ENCODE assay signal across 8 cellular contexts in the genomic region with DNA sequence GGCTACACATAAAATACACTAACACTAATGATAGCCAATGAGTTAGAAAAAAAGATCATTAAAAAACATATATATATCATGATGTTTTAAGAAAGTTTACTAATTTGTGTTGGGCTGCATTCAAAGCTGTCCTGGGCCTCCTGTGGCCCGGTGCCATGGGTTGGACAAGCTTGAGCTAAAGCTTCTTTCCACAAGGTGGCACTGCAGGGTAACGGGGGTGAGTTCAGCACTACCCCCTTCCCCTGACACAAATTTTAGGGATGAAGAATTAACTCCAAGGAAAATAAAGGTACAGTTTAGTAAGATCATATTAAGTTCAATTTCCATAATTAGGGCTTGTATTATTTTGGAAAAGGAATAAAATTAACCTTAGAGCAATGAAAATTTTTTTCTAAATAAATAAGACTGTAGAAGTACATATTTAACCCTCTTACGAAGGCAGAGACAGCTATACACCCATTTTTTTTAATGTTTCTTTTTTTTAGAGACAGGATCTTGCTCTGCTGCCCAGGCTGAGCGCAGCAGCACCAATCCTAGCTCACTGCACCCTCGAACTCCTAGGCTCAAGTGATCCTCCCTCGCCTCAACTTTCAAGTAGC. TPM values are rescaled to one million over a fixed set of nuclear protein-coding genes. Genes with fewer than 3 reads are reported as not detected.
A peak's percentile ranks its signal among the peaks of the same experiment; 100 is the strongest.
DNase-seq lines count a peak whose midpoint lies in the region; ATAC-seq and TF ChIP-seq lines count a peak whose summit lies in the region.

No MANE protein-coding gene starts in this region.

- no peak overlapping the region for H3K4me3 Mint-ChIP-seq in CD4-positive, CD25-positive, alpha-beta regulatory T cell
- H3K4me3 Mint-ChIP-seq in nephron progenitor cell = no peak overlapping the region
- H3K4me3 Mint-ChIP-seq in stimulated activated naive CD8-positive, alpha-beta T cell treated with anti-CD3 and anti-CD28 coated beads, Interleukin-15, amount 100 ng/mL, for 72 hours = no peak overlapping the region

- TF ChIP-seq CTCF in fibroblast of lung (conservative IDR thresholded peaks at IDR 0.05 in 1 of 2, IDR thresholded peaks at IDR 0.05 in 1 of 2; ENCODE audit: low read depth in 1 of 2, low read length in 2 of 2) (peak; percentile 88 to 91), nephron progenitor cell (IDR thresholded peaks at IDR 0.05) (peak; percentile 94)

- no peaks in the 10 kb centered on the region for H3K4me1 ChIP-seq in CD4-positive, CD25-positive, alpha-beta regulatory T cell (ENCODE audit: control insufficient read depth, insufficient read depth, low read length, poor library complexity, severe bottlenecking)
- no peaks in the 10 kb centered on the region for H3K4me1 ChIP-seq in fibroblast of lung (ENCODE audit: control insufficient read depth, extremely low read depth, insufficient read depth, low read length)

- H3K4me2 ChIP-seq in fibroblast of lung (ENCODE audit: extremely low read depth, insufficient read depth, low read length) = no peak overlapping the region

- peak; percentile 53 to 67 (median 64) for DNase-seq in CD4-positive, CD25-positive, alpha-beta regulatory T cell
- peak; percentile 60 for DNase-seq in HT1080 (ENCODE audit: low read depth)
- peak; percentile 72 for DNase-seq in OCI-M1 (lab: John Stamatoyannopoulos, UW)
- DNase-seq in activated T-cell treated with anti-CD3 and anti-CD28 coated beads, Interleukin-2, amount 50 U/mL, for 1 hour = peak; percentile 58
- peak; percentile 59 to 78 for DNase-seq in fibroblast of lung (ENCODE audit: low read depth in 2 of 2)
- peak; percentile 78 for DNase-seq in nephron progenitor cell
- DNase-seq in stimulated activated naive CD8-positive, alpha-beta T cell treated with anti-CD3 and anti-CD28 coated beads, Interleukin-15, amount 100 ng/mL, for 72 hours = peak; percentile 52 to 54

- H3K4me3 ChIP-seq in CD4-positive, CD25-positive, alpha-beta regulatory T cell (ENCODE audit: low read depth, low read length) = no peak overlapping the region
- no peak overlapping the region for H3K4me3 ChIP-seq in fibroblast of lung (replicated peaks in 1 of 4; ENCODE audit: control extremely low read depth in 1 of 4, insufficient read depth in 1 of 4, low read depth in 3 of 4, low read length in 4 of 4)

- peaks cover 9% of the 10 kb centered on the region for H3K36me3 Mint-ChIP-seq in CD4-positive, CD25-positive, alpha-beta regulatory T cell
- no peaks in the 10 kb centered on the region for H3K36me3 Mint-ChIP-seq in nephron progenitor cell (ENCODE audit: low read depth)

- no peaks in the 10 kb centered on the region for H3K27me3 ChIP-seq in CD4-positive, CD25-positive, alpha-beta regulatory T cell (ENCODE audit: control insufficient read depth, insufficient read depth, low read length)
- no peaks in the 10 kb centered on the region for H3K27me3 ChIP-seq in fibroblast of lung (ENCODE audit: control insufficient read depth, insufficient read depth, low read length)

- no peaks in the 10 kb centered on the region for H4K20me1 ChIP-seq in fibroblast of lung (ENCODE audit: control insufficient read depth, extremely low read depth, insufficient read depth, low read length)

- H3K9me3 Mint-ChIP-seq in CD4-positive, CD25-positive, alpha-beta regulatory T cell = no peaks in the 10 kb centered on the region
- H3K9me3 Mint-ChIP-seq in nephron progenitor cell = no peaks in the 10 kb centered on the region
- no peaks in the 10 kb centered on the region for H3K9me3 Mint-ChIP-seq in stimulated activated naive CD8-positive, alpha-beta T cell treated with anti-CD3 and anti-CD28 coated beads, Interleukin-15, amount 100 ng/mL, for 72 hours

- H3K9ac ChIP-seq in fibroblast of lung (ENCODE audit: insufficient read depth, low read length) = no peak overlapping the region

- H3K27ac ChIP-seq in CD4-positive, CD25-positive, alpha-beta regulatory T cell (ENCODE audit: insufficient read depth, low read length, poor library complexity, severe bottlenecking) = no peak overlapping the region
- H3K27ac ChIP-seq in fibroblast of lung (ENCODE audit: insufficient read depth, low read length) = no peak overlapping the region

- H3K36me3 ChIP-seq in CD4-positive, CD25-positive, alpha-beta regulatory T cell (ENCODE audit: control insufficient read depth, insufficient read depth, low read length) = no peaks in the 10 kb centered on the region
- no peaks in the 10 kb centered on the region for H3K36me3 ChIP-seq in fibroblast of lung (ENCODE audit: control insufficient read depth, insufficient read depth, low read length)

- no peaks in the 10 kb centered on the region for H3K9me3 ChIP-seq in CD4-positive, CD25-positive, alpha-beta regulatory T cell (ENCODE audit: control insufficient read depth in 2 of 2, low read length in 2 of 2)
- H3K9me3 ChIP-seq in fibroblast of lung (ENCODE audit: control insufficient read depth, insufficient read depth, low read depth, low read length) = no peaks in the 10 kb centered on the region

- no peaks in the 10 kb centered on the region for H3K27me3 Mint-ChIP-seq in CD4-positive, CD25-positive, alpha-beta regulatory T cell
- peaks cover 12% of the 10 kb centered on the region for H3K27me3 Mint-ChIP-seq in nephron progenitor cell (ENCODE audit: low read depth, poor library complexity)
- no peaks in the 10 kb centered on the region for H3K27me3 Mint-ChIP-seq in stimulated activated naive CD8-positive, alpha-beta T cell treated with anti-CD3 and anti-CD28 coated beads, Interleukin-15, amount 100 ng/mL, for 72 hours

- peaks cover 9 to 25% (median 17%) of the 10 kb centered on the region in 4 donors for H3K4me1 Mint-ChIP-seq in CD4-positive, CD25-positive, alpha-beta regulatory T cell
- H3K4me1 Mint-ChIP-seq in nephron progenitor cell = no peaks in the 10 kb centered on the region
- H3K4me1 Mint-ChIP-seq in stimulated activated naive CD8-positive, alpha-beta T cell treated with anti-CD3 and anti-CD28 coated beads, Interleukin-15, amount 100 ng/mL, for 72 hours = peaks cover 20% of the 10 kb centered on the region

- H2AFZ ChIP-seq in fibroblast of lung (ENCODE audit: low read length) = no peak overlapping the region

- H3K27ac Mint-ChIP-seq in CD4-positive, CD25-positive, alpha-beta regulatory T cell = no peak overlapping the region
- no peak overlapping the region for H3K27ac Mint-ChIP-seq in nephron progenitor cell
- no peak overlapping the region for H3K27ac Mint-ChIP-seq in stimulated activated naive CD8-positive, alpha-beta T cell treated with anti-CD3 and anti-CD28 coated beads, Interleukin-15, amount 100 ng/mL, for 72 hours

- H3K79me2 ChIP-seq in fibroblast of lung (ENCODE audit: control insufficient read depth, insufficient read depth, low read length) = no peaks in the 10 kb centered on the region

- ATAC-seq in CD4-positive, CD25-positive, alpha-beta regulatory T cell (ENCODE audit: low read depth in 2 of 2) = peak; percentile 60
- peak; percentile 79 for ATAC-seq in stimulated activated naive CD8-positive, alpha-beta T cell treated with anti-CD3 and anti-CD28 coated beads, Interleukin-15, amount 100 ng/mL, for 72 hours
- ATAC-seq in HG03135 (IDR thresholded peaks at IDR 0.05; ENCODE audit: unreplicated experiment) = no peak

RNA-seq across cellular contexts. Expression of gene PPP1R13B, which starts 38.9 kb away (rescaled TPM):
- total RNA-seq in CD4-positive, CD25-positive, alpha-beta regulatory T cell = 21.5 TPM
- polyA plus RNA-seq in CD4-positive, CD25-positive, alpha-beta regulatory T cell = 1 to 10 TPM; 1.5 to 3.9 (median 2.4) TPM
- total RNA-seq in HT1080 (2014; rRNA removed; shearing (Covaris generic)) = 6.6 and 12.2 TPM in 2 replicates
- 7.1 and 7.7 TPM in 2 replicates for polyA plus RNA-seq in HT1080 (2015; cell fraction: cytosol; rRNA removed)
- 25.4 and 25.5 TPM in 2 replicates for polyA plus RNA-seq in HT1080 (2015; cell fraction: nucleus; rRNA removed)
- 1.3 and 2.0 TPM in 2 replicates for total RNA-seq in fibroblast of lung
- polyA plus RNA-seq in fibroblast of lung = 2.7 and 3.3 TPM in 2 replicates
- polyA plus RNA-seq in fibroblast of lung (2012) = 1.8 and 5.1 TPM in 2 replicates
- 5.5 and 20.9 TPM in 2 replicates for polyA minus RNA-seq in fibroblast of lung (ENCODE audit: low replicate concordance)
